ENCODE assay signal across 8 cellular contexts in genomic region chr6:137944403-137945148, GRCh38.
DNase-seq lines count a peak whose midpoint lies in the region; ATAC-seq and TF ChIP-seq lines count a peak whose summit lies in the region.
"Not testable (repeated sequence)": the region's sequence is repeated elsewhere in the genome, so short reads cannot be mapped to it uniquely, and the experiment has no call there.

No MANE protein-coding gene starts in this region.

- not testable (repeated sequence) for H3K27me3 ChIP-seq in OCI-LY1 (ENCODE audit: insufficient read depth, low read length); esophagus muscularis mucosa

- H3K4me3 Mint-ChIP-seq in activated T-cell treated with anti-CD3 and anti-CD28 coated beads, Interleukin-2, amount 50 U/mL, for 4 hours: peak overlapping the region; percentile 13

- H3K9me3 Mint-ChIP-seq in activated T-cell treated with anti-CD3 and anti-CD28 coated beads, Interleukin-2, amount 50 U/mL, for 4 hours: not testable (repeated sequence)

- not testable (repeated sequence) for H3K27me3 Mint-ChIP-seq in activated T-cell treated with anti-CD3 and anti-CD28 coated beads, Interleukin-2, amount 50 U/mL, for 4 hours (ENCODE audit: low read depth)

- H3K4me3 ChIP-seq in OCI-LY1 (ENCODE audit: low read depth, low read length, poor library complexity, severe bottlenecking): not testable (repeated sequence)
- peak overlapping the region in 1 of 4 donors; percentile 23 for H3K4me3 ChIP-seq in esophagus muscularis mucosa

- not testable (repeated sequence) for H3K4me1 ChIP-seq in OCI-LY1 (ENCODE audit: insufficient read depth, low read length, severe bottlenecking)
- H3K4me1 ChIP-seq in esophagus muscularis mucosa: peaks cover 6 to 13% (median 9%) of the 10 kb centered on the region in 4 donors

- H3F3A ChIP-seq in OCI-LY1 (ENCODE audit: insufficient read depth, low read length): not testable (repeated sequence)

- H3K79me2 ChIP-seq in OCI-LY1 (ENCODE audit: insufficient read depth, low read length): not testable (repeated sequence)

- H3K27ac ChIP-seq in OCI-LY1 (ENCODE audit: low read depth, low read length, poor library complexity, severe bottlenecking); esophagus muscularis mucosa (replicated peaks in 1 of 4): not testable (repeated sequence)

- peak; percentile 47 for ATAC-seq in GM21515 (IDR thresholded peaks at IDR 0.05; ENCODE audit: unreplicated experiment)
- peak; percentile 50 to 56 for ATAC-seq in activated T-cell treated with anti-CD3 and anti-CD28 coated beads, Interleukin-2, amount 50 U/mL, for 4 hours

- H3K9ac ChIP-seq in OCI-LY1 (ENCODE audit: low read length): not testable (repeated sequence)

- 45% methylated on average over 5 of the region's 5 CpGs for WGBS in esophagus muscularis mucosa

- not testable (repeated sequence) for H3K9me2 ChIP-seq in OCI-LY1 (ENCODE audit: low read depth, low read length)

- TF ChIP-seq CTCF in OCI-LY1 (IDR thresholded peaks at IDR 0.05; ENCODE audit: low read length): peak; percentile 70
- TF ChIP-seq CTCF in esophagus muscularis mucosa (IDR thresholded peaks at IDR 0.05): peak; percentile 78 to 87 (median 83)

- H2AFZ ChIP-seq in OCI-LY1 (ENCODE audit: low read length): not testable (repeated sequence)

- H3K4me2 ChIP-seq in OCI-LY1 (ENCODE audit: low read length): not testable (repeated sequence)

- DNase-seq in DMS 273 (lab: John Stamatoyannopoulos, UW; ENCODE audit: unreplicated experiment): peak; percentile 50
- peak; percentile 35 for DNase-seq in HPDE6-E6E7 (ENCODE audit: extremely low spot score)
- not testable (repeated sequence) for DNase-seq in activated T-cell treated with anti-CD3 and anti-CD28 coated beads, Interleukin-2, amount 50 U/mL, for 4 hours; esophagus muscularis mucosa (ENCODE audit: extremely low spot score)
- DNase-seq in lung microvascular endothelial cell (ENCODE audit: low read depth in 2 of 2): peak; percentile 53 to 62
- peak; percentile 72 for DNase-seq in superior temporal gyrus (ENCODE audit: extremely low spot score)

- not testable (repeated sequence) for H3K36me3 ChIP-seq in OCI-LY1 (ENCODE audit: insufficient read depth, low read length); esophagus muscularis mucosa

- not testable (repeated sequence) for H3K9me3 ChIP-seq in OCI-LY1 (ENCODE audit: low read length); esophagus muscularis mucosa

- H3K36me3 Mint-ChIP-seq in activated T-cell treated with anti-CD3 and anti-CD28 coated beads, Interleukin-2, amount 50 U/mL, for 4 hours (ENCODE audit: insufficient read depth): not testable (repeated sequence)

- TF ChIP-seq POLR2A in esophagus muscularis mucosa (IDR thresholded peaks at IDR 0.05; ENCODE audit: low read depth): not testable (repeated sequence)

- H4K20me1 ChIP-seq in OCI-LY1 (ENCODE audit: insufficient read depth, low read length): not testable (repeated sequence)

- H3K4me1 Mint-ChIP-seq in activated T-cell treated with anti-CD3 and anti-CD28 coated beads, Interleukin-2, amount 50 U/mL, for 4 hours (ENCODE audit: low read depth): peaks cover 34% of the 10 kb centered on the region

- intact Hi-C loops in esophagus muscularis mucosa (cut with DNase I): loop anchor here (2.0 to 10.0 kb wide), 3 partner anchors 77 to 236 kb away; partner anchors contain the start of gene TNFAIP3

- TF ChIP-seq EP300 in esophagus muscularis mucosa (IDR thresholded peaks at IDR 0.05): not testable (repeated sequence)
